ENCODE assay signal across 16 cellular contexts in genomic region chr1:58964880-58965279, GRCh38.
DNase-seq lines count a peak whose midpoint lies in the region; ATAC-seq, FAIRE-seq and TF ChIP-seq lines count a peak whose summit lies in the region.
"Had no signal": no experiment of that assay in that cellular context is flagged by ENCODE, and none has a peak within 500 bp of the region (broad histone marks: within the 10 kb centered on the region; RNA-seq: fewer than 3 reads in every experiment).

No MANE protein-coding gene starts in this region.

- H3K23me2 ChIP-seq in H9 (ENCODE audit: insufficient read length, low read depth, low read length, poor library complexity, severe bottlenecking): no peaks in the 10 kb centered on the region

- POLR2A ChIA-PET in HEK293 (lab: Yijun Ruan, JAX): interaction anchor here (0.7 kb wide), 1 partner anchor 181 kb away, joined by 3 read pairs; the partner anchor contains the start of gene JUN

- H3K9me3 Mint-ChIP-seq in H9: peaks cover 9% of the 10 kb centered on the region in 2 experiments; a peak in 4 of 5 replicates

- H2BK20ac ChIP-seq in H9 (ENCODE audit: low read depth, low read length, poor library complexity, severe bottlenecking): no peak overlapping the region

- H3K4me3 ChIP-seq in AG10803 (ENCODE audit: low read length) (no peak overlapping the region), HEK293 (ENCODE audit: low read depth, low read length) (no peak overlapping the region), bronchial epithelial cell (ENCODE audit: low read depth, low read length) (no peak overlapping the region), liver (ENCODE audit: low read depth in 1 of 3, low read length in 3 of 3) (no peak overlapping the region), SJCRH30 (no peak overlapping the region)
- H3K4me3 ChIP-seq: BLaER1 treated with 17β-estradiol and CSF1 and Interleukin-3, amounts not matched to agents 10 nM and 100 nM had no signal

- H3K9ac ChIP-seq in liver (ENCODE audit: low read depth in 1 of 2, low read length in 2 of 2): no peak overlapping the region
- H3K9ac ChIP-seq in H9 (ENCODE audit: extremely low read depth, insufficient read length, low read length): no peak overlapping the region
- H3K9ac ChIP-seq: BLaER1 treated with 17β-estradiol and CSF1 and Interleukin-3, amounts not matched to agents 10 nM and 100 nM had no signal

- no peaks in the 10 kb centered on the region for H3K79me1 ChIP-seq in H9 (ENCODE audit: insufficient read depth, low read depth, low read length, poor library complexity, severe bottlenecking)

- no peaks in the 10 kb centered on the region for H3K9me3 ChIP-seq in HEK293 (ENCODE audit: control insufficient read depth, insufficient read depth, low read depth, low read length)
- no peaks in the 10 kb centered on the region for H3K9me3 ChIP-seq in liver (ENCODE audit: control insufficient read depth in 4 of 4, low read length in 3 of 4)
- no peaks in the 10 kb centered on the region for H3K9me3 ChIP-seq in H9 (ENCODE audit: control insufficient read depth, low read depth, low read length)
- H3K9me3 ChIP-seq in SJCRH30 (replicated peaks): peaks cover 11% of the 10 kb centered on the region

- ATAC-seq in HG03159 (IDR thresholded peaks at IDR 0.05; ENCODE audit: unreplicated experiment): no peak

- no peak overlapping the region for H4K91ac ChIP-seq in H9 (ENCODE audit: insufficient read length, low read depth, low read length)

- no peak overlapping the region for H4K5ac ChIP-seq in H9 (ENCODE audit: insufficient read length, low read depth, low read length)

- H3K27me3 ChIP-seq in bronchial epithelial cell (ENCODE audit: control insufficient read depth, insufficient read depth, low read length): no peaks in the 10 kb centered on the region
- no peaks in the 10 kb centered on the region for H3K27me3 ChIP-seq in liver (ENCODE audit: control insufficient read depth in 4 of 4, insufficient read depth in 4 of 4, low read length in 3 of 4)
- no peaks in the 10 kb centered on the region for H3K27me3 ChIP-seq in H9 (ENCODE audit: insufficient read depth, low read length)
- H3K27me3 ChIP-seq in SJCRH30: no peaks in the 10 kb centered on the region
- H3K27me3 ChIP-seq: BLaER1 treated with 17β-estradiol and CSF1 and Interleukin-3, amounts not matched to agents 10 nM and 100 nM; brain microvascular endothelial cell had no signal

- no peaks in the 10 kb centered on the region for H3K79me2 ChIP-seq in H9 (ENCODE audit: insufficient read depth, low read length)

- peak; percentile 48 to 67 for TF ChIP-seq RAD21 in liver (IDR thresholded peaks at IDR 0.05)

- H3K4me2 ChIP-seq in H9 (ENCODE audit: insufficient read depth, insufficient read length, low read length): no peak overlapping the region

- no peak overlapping the region for H3K27ac Mint-ChIP-seq in H9

- no peak overlapping the region for H2BK15ac ChIP-seq in H9 (ENCODE audit: low read depth, low read length)

- no peak overlapping the region for H4K8ac ChIP-seq in H9 (replicated peaks; ENCODE audit: insufficient read length, low read depth, low read length)

- H3K4ac ChIP-seq in H9 (ENCODE audit: low read depth, low read length): no peak overlapping the region

- 24% methylated on average over 1 of the region's 1 CpG for WGBS in liver
- WGBS in H9 (ENCODE audit: extremely low coverage, insufficient read length, low lambda C conversion rate): no CpG with 5 or more reads among the region's 1 CpG

- no peaks in the 10 kb centered on the region for H4K20me1 ChIP-seq in H9 (ENCODE audit: control insufficient read depth, insufficient read depth, insufficient read length)
- H4K20me1 ChIP-seq: BLaER1 treated with 17β-estradiol and CSF1 and Interleukin-3, amounts not matched to agents 10 nM and 100 nM had no signal

- CTCF ChIA-PET in HEK293 (lab: Yijun Ruan, JAX): no interaction called here

- FAIRE-seq in bronchial epithelial cell (lab: Jason Lieb, UNC): no peak
- FAIRE-seq: G401.6 had no signal

- no peak overlapping the region for H3K18ac ChIP-seq in H9 (ENCODE audit: insufficient read length, low read depth, low read length)

- H3T11ph ChIP-seq in H9 (ENCODE audit: low read length): no peak overlapping the region

- no peaks in the 10 kb centered on the region for H3K27me3 Mint-ChIP-seq in H9 (ENCODE audit: low read depth)

- no peak overlapping the region for H3K4me3 Mint-ChIP-seq in H9

- DNase-seq in AG10803 (ENCODE audit: low read depth): peak; percentile 73
- DNase-seq in bronchial epithelial cell (ENCODE audit: low read depth): peak; percentile 35
- DNase-seq in stimulated activated CD4-positive, alpha-beta T cell treated with anti-CD3 and anti-CD28 coated beads, Interleukin-2, amount 100 ng/mL, for 24 hours: no peak
- no peak for DNase-seq in H9
- no peak for DNase-seq in SJCRH30
- DNase-seq: activated CD4-positive, alpha-beta T cell treated with anti-CD3 and anti-CD28 coated beads, Interleukin-2, amount 50 U/mL, for 4 hours; brain microvascular endothelial cell; KG1; NCI-H2107; retina; T-helper 2 cell had no signal

- H2BK5ac ChIP-seq in H9 (ENCODE audit: insufficient read length, low read length): no peak overlapping the region

- H3K4me1 Mint-ChIP-seq in H9: 0 out of 4 replicates have a peak, but pooled peaks cover 0 to 3% of the 10 kb centered on the region in 2 experiments

- H3K23ac ChIP-seq in H9 (ENCODE audit: insufficient read length, low read depth, low read length): no peak overlapping the region

- H3K4me1 ChIP-seq in HEK293 (ENCODE audit: control insufficient read depth, insufficient read depth, low read length) (no peaks in the 10 kb centered on the region), liver (ENCODE audit: control insufficient read depth in 4 of 4, insufficient read depth in 4 of 4, low read length in 3 of 4) (peaks cover 5 to 17% (median 10%) of the 10 kb centered on the region in 4 donors), H9 (ENCODE audit: insufficient read depth, low read length) (no peaks in the 10 kb centered on the region), SJCRH30 (peaks cover 8% of the 10 kb centered on the region)

- H3K27ac ChIP-seq in HEK293 (ENCODE audit: extremely low read depth, low read depth, low read length): no peak overlapping the region
- H3K27ac ChIP-seq in liver (ENCODE audit: low read depth in 1 of 2, low read length in 2 of 2): no peak overlapping the region
- H3K27ac ChIP-seq in H9 (ENCODE audit: insufficient read length, low read depth, low read length): no peak overlapping the region
- no peak overlapping the region for H3K27ac ChIP-seq in SJCRH30
- H3K27ac ChIP-seq: BLaER1 treated with 17β-estradiol and CSF1 and Interleukin-3, amounts not matched to agents 10 nM and 100 nM; brain microvascular endothelial cell had no signal

- no peak overlapping the region for H2BK12ac ChIP-seq in H9 (ENCODE audit: insufficient read length, low read depth, low read length)

- H2AFZ ChIP-seq in H9 (ENCODE audit: low read length): no peak overlapping the region

- H2BK120ac ChIP-seq in H9 (ENCODE audit: low read depth, low read length, poor library complexity, severe bottlenecking): no peak overlapping the region

- TF ChIP-seq CTCF in AG10803 (conservative IDR thresholded peaks at IDR 0.05; ENCODE audit: low read length): no peak
- TF ChIP-seq CTCF in HEK293 (tag by site-specific recombination; IDR thresholded peaks at IDR 0.05): no peak
- no peak for TF ChIP-seq CTCF in bronchial epithelial cell (IDR thresholded peaks at IDR 0.05; ENCODE audit: insufficient read depth, low read length, severe bottlenecking)
- TF ChIP-seq CTCF in liver (IDR thresholded peaks at IDR 0.05; ENCODE audit: low read depth, low read length, missing input control): no peak
- TF ChIP-seq CTCF in H9 (conservative IDR thresholded peaks at IDR 0.05): no peak

- no peak overlapping the region for H2AK5ac ChIP-seq in H9 (ENCODE audit: insufficient read length, low read length)

- no peak overlapping the region for H3K14ac ChIP-seq in H9 (ENCODE audit: insufficient read depth, low read length)

- H3K36me3 ChIP-seq in HEK293 (ENCODE audit: control insufficient read depth in 2 of 2, insufficient read depth in 1 of 2, low read length in 2 of 2): no peaks in the 10 kb centered on the region
- no peaks in the 10 kb centered on the region for H3K36me3 ChIP-seq in bronchial epithelial cell (ENCODE audit: control insufficient read depth, insufficient read depth, low read length)
- no peaks in the 10 kb centered on the region for H3K36me3 ChIP-seq in liver (ENCODE audit: control insufficient read depth in 4 of 4, insufficient read depth in 3 of 4, low read depth in 1 of 4, low read length in 3 of 4)
- no peaks in the 10 kb centered on the region for H3K36me3 ChIP-seq in SJCRH30
- H3K36me3 ChIP-seq: BLaER1 treated with 17β-estradiol and CSF1 and Interleukin-3, amounts not matched to agents 10 nM and 100 nM; brain microvascular endothelial cell had no signal

- H3K36me3 Mint-ChIP-seq in H9 (ENCODE audit: insufficient read depth in 1 of 3, low read depth in 3 of 3): peaks cover 0 to 7% (median 5%) of the 10 kb centered on the region in 3 experiments; a peak in 3 of 7 replicates

- no peak overlapping the region for H3K56ac ChIP-seq in H9 (ENCODE audit: insufficient read length, low read depth, low read length)

TF ChIP-seq in HEK293, 187 proteins besides CTCF, POLR2A, EP300 and RAD21:
- TF ChIP-seq ZNF623 (tag by site-specific recombination; IDR thresholded peaks at IDR 0.05) (peak; percentile 59), YY1 (tag by site-specific recombination; IDR thresholded peaks at IDR 0.05) (no peak)
TF ChIP-seq in HEK293: peak in this region for 1.

TF ChIP-seq in liver, 16 proteins besides CTCF, POLR2A, EP300 and RAD21 (continues in another document):
- TF ChIP-seq ZBTB33 (IDR thresholded peaks at IDR 0.05) (no peak), HNF4G (IDR thresholded peaks at IDR 0.05) (peak; percentile 7), FOXA1 (IDR thresholded peaks at IDR 0.05) (no peak), FOXA2 (IDR thresholded peaks at IDR 0.05) (no peak)

Comparison
In these comparisons a context has a peak if more than half of its experiments do, and no peak if none do; other contexts are left out.
1. DNase-seq: peak in AG10803 (single experiment) and bronchial epithelial cell (single experiment); none in stimulated activated CD4-positive, alpha-beta T cell treated with anti-CD3 and anti-CD28 coated beads, Interleukin-2, amount 100 ng/mL, for 24 hours (0 of 2), H9 (single experiment) and SJCRH30 (0 of 2).